17 cellular contexts compared by ENCODE assay signal in the genomic region with DNA sequence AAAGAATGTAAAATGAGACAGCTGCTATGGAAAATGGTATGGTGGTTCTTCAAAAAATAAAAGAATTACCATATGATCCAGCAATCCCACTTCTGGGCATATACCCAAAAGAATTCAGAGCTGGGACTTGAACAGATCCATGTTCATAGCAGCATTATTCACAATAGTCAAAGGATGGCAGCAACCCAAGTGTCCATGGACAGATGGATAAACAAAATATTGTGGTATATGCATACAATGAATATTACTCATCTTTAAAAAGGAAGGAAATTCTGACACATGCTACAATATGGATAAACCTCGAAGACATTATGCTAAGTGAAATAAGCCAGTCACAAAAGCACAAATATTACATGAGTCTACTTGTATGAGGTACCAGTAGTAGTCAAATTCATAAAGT. TPM values are rescaled to one million over a fixed set of nuclear protein-coding genes. Genes with fewer than 3 reads are reported as not detected.
DNase-seq lines count a peak whose midpoint lies in the region; ATAC-seq and TF ChIP-seq lines count a peak whose summit lies in the region.
"Had no signal": no experiment of that assay in that cellular context is flagged by ENCODE, and none has a peak within 500 bp of the region (broad histone marks: within the 10 kb centered on the region; RNA-seq: fewer than 3 reads in every experiment).

No MANE protein-coding gene starts in this region.

- ATAC-seq in stimulated activated naive CD8-positive, alpha-beta T cell treated with anti-CD3 and anti-CD28 coated beads, Interleukin-15, Interleukin-2, amounts not matched to agents 100 U/mL and 50 U/mL, for 24 hours = peak; percentile 32
- no peak for ATAC-seq in stimulated activated naive CD8-positive, alpha-beta T cell treated with anti-CD3 and anti-CD28 coated beads, Interleukin-15, amount 100 ng/mL, for 72 hours
- ATAC-seq in HG02798 (IDR thresholded peaks at IDR 0.05; ENCODE audit: poor library complexity, unreplicated experiment) = no peak
- ATAC-seq: activated CD8-positive, alpha-beta T cell treated with anti-CD3 and anti-CD28 coated beads for 36 hours; left ventricle myocardium superior; naive thymus-derived CD4-positive, alpha-beta T cell; stimulated activated naive B cell treated with anti-CD40 and anti-IgM and Interleukin-4, amounts not matched to agents 10 μg/mL and 1 μg/mL and 100 μg/mL, for 72 hours had no signal

- H3K27ac Mint-ChIP-seq in stimulated activated naive CD8-positive, alpha-beta T cell treated with anti-CD3 and anti-CD28 coated beads, Interleukin-15, amount 100 ng/mL, for 72 hours = no peak overlapping the region
- H3K27ac Mint-ChIP-seq: activated CD8-positive, alpha-beta T cell treated with anti-CD3 and anti-CD28 coated beads for 36 hours; stimulated activated naive B cell treated with anti-CD40 and anti-IgM and Interleukin-4, amounts not matched to agents 10 μg/mL and 1 μg/mL and 100 μg/mL, for 72 hours had no signal

- H4K20me1 ChIP-seq in PC-9 (ENCODE audit: insufficient read depth) = no peaks in the 10 kb centered on the region

- no peaks in the 10 kb centered on the region for H3K9me2 ChIP-seq in PC-9 (ENCODE audit: insufficient read depth)

- H3K27me3 ChIP-seq in PC-9 (ENCODE audit: insufficient read depth, low read depth) = no peaks in the 10 kb centered on the region
- H3K27me3 ChIP-seq: cardiac muscle cell, SJSA1 had no signal

- no peak overlapping the region for H3K4me3 Mint-ChIP-seq in stimulated activated naive CD8-positive, alpha-beta T cell treated with anti-CD3 and anti-CD28 coated beads, Interleukin-15, amount 100 ng/mL, for 72 hours
- H3K4me3 Mint-ChIP-seq: activated CD8-positive, alpha-beta T cell treated with anti-CD3 and anti-CD28 coated beads for 36 hours; naive thymus-derived CD4-positive, alpha-beta T cell; stimulated activated naive B cell treated with anti-CD40 and anti-IgM and Interleukin-4, amounts not matched to agents 10 μg/mL and 1 μg/mL and 100 μg/mL, for 72 hours had no signal

- in situ Hi-C loops in astrocyte of the spinal cord (cut with HindIII; ENCODE audit: low sequenced_read_pairs) = no loop called here

- no peaks in the 10 kb centered on the region for H3K27me3 Mint-ChIP-seq in stimulated activated naive CD8-positive, alpha-beta T cell treated with anti-CD3 and anti-CD28 coated beads, Interleukin-15, amount 100 ng/mL, for 72 hours
- H3K27me3 Mint-ChIP-seq: activated CD8-positive, alpha-beta T cell treated with anti-CD3 and anti-CD28 coated beads for 36 hours; naive thymus-derived CD4-positive, alpha-beta T cell; stimulated activated naive B cell treated with anti-CD40 and anti-IgM and Interleukin-4, amounts not matched to agents 10 μg/mL and 1 μg/mL and 100 μg/mL, for 72 hours had no signal

- H3K4me1 ChIP-seq in PC-9 (replicated peaks; ENCODE audit: insufficient read depth) = no peaks in the 10 kb centered on the region
- H3K4me1 ChIP-seq: SJSA1 had no signal

- DNase-seq in stimulated activated naive CD8-positive, alpha-beta T cell treated with anti-CD3 and anti-CD28 coated beads, Interleukin-15, Interleukin-2, amounts not matched to agents 100 U/mL and 50 U/mL, for 24 hours = no peak
- DNase-seq in stimulated activated naive CD8-positive, alpha-beta T cell treated with anti-CD3 and anti-CD28 coated beads, Interleukin-15, amount 100 ng/mL, for 72 hours = no peak
- DNase-seq in astrocyte of the spinal cord (ENCODE audit: low read depth, low spot score) (peak; percentile 51), foreskin fibroblast (peak; percentile 85 to 91), ureter (ENCODE audit: low spot score) (no peak), PC-9 (no peak)
- DNase-seq: activated CD8-positive, alpha-beta T cell treated with anti-CD3 and anti-CD28 coated beads for 36 hours; activated effector memory CD4-positive, alpha-beta T cell treated with anti-CD3 and anti-CD28 coated beads, Interleukin-2, amount 50 U/mL, for 16 hours; GOT3; left ventricle myocardium superior; naive thymus-derived CD4-positive, alpha-beta T cell; NCI-H1092 treated with DMSO at 0.1 percent for 48 hours; stimulated activated naive B cell treated with anti-CD40 and anti-IgM and Interleukin-4, amounts not matched to agents 10 μg/mL and 1 μg/mL and 100 μg/mL, for 72 hours had no signal

- no peaks in the 10 kb centered on the region for H3K9me3 Mint-ChIP-seq in stimulated activated naive CD8-positive, alpha-beta T cell treated with anti-CD3 and anti-CD28 coated beads, Interleukin-15, amount 100 ng/mL, for 72 hours
- H3K9me3 Mint-ChIP-seq: activated CD8-positive, alpha-beta T cell treated with anti-CD3 and anti-CD28 coated beads for 36 hours; naive thymus-derived CD4-positive, alpha-beta T cell; stimulated activated naive B cell treated with anti-CD40 and anti-IgM and Interleukin-4, amounts not matched to agents 10 μg/mL and 1 μg/mL and 100 μg/mL, for 72 hours had no signal

- no peaks in the 10 kb centered on the region for H3K36me3 ChIP-seq in PC-9 (ENCODE audit: low read depth)

- TF ChIP-seq CTCF in astrocyte of the spinal cord (IDR thresholded peaks at IDR 0.05; ENCODE audit: low read depth, low read length) (no peak), foreskin fibroblast (IDR thresholded peaks at IDR 0.05; ENCODE audit: low read depth, low read length) (no peak), PC-9 (conservative IDR thresholded peaks at IDR 0.05) (no peak)

- H3K4me1 Mint-ChIP-seq in stimulated activated naive CD8-positive, alpha-beta T cell treated with anti-CD3 and anti-CD28 coated beads, Interleukin-15, amount 100 ng/mL, for 72 hours = peaks cover 5% of the 10 kb centered on the region

- no peak overlapping the region for H2AFZ ChIP-seq in PC-9

- CTCF ChIA-PET in PC-9 (lab: Charles Lee) = no interaction called here

- BruUV-seq in PC-9 (replicated peaks; lab: Mats Ljungman, UMichigan) = no TSS peak

- H3K4me2 ChIP-seq in PC-9 = no peak overlapping the region

- H3K9me3 ChIP-seq in PC-9 (ENCODE audit: insufficient read depth, low read depth) = no peaks in the 10 kb centered on the region
- H3K9me3 ChIP-seq: SJSA1 had no signal

- H3K27ac ChIP-seq in temporal lobe (ENCODE audit: low read depth, low read length) (peak overlapping the region; percentile 1), PC-9 (no peak overlapping the region)
- H3K27ac ChIP-seq: cardiac muscle cell, SJSA1 had no signal

- H3K79me2 ChIP-seq in PC-9 (ENCODE audit: low read depth) = no peaks in the 10 kb centered on the region

- H3F3A ChIP-seq in PC-9 (ENCODE audit: insufficient read depth, low read depth) = no peaks in the 10 kb centered on the region

- H3K4me3 ChIP-seq in astrocyte of the spinal cord (ENCODE audit: low read depth, low read length) = no peak overlapping the region
- H3K4me3 ChIP-seq in foreskin fibroblast (ENCODE audit: low read depth in 1 of 2, low read length in 2 of 2) = no peak overlapping the region
- no peak overlapping the region for H3K4me3 ChIP-seq in PC-9
- H3K4me3 ChIP-seq: cardiac muscle cell, SJSA1 had no signal

- intact Hi-C loops in PC-9 (cut with micrococcal nuclease; ENCODE audit: unreplicated experiment) = no loop called here

- POLR2A ChIA-PET in PC-9 (lab: Charles Lee; ENCODE audit: unreplicated experiment) = no interaction called here

RNA-seq across cellular contexts. Expression of a gene that starts 9.1 kb away (rescaled TPM):
- total RNA-seq in temporal lobe = 32.5 TPM
- total RNA-seq in ureter = 33.6 TPM
- total RNA-seq in PC-9 (2021) = 12.2 and 12.8 TPM in 2 replicates

RNA-seq across cellular contexts. Expression of a gene that starts 9.4 kb away (rescaled TPM):
- total RNA-seq in temporal lobe = 22.4 TPM
- 77.7 TPM for total RNA-seq in ureter
- 32.9 and 50.6 TPM in 2 replicates for total RNA-seq in PC-9 (2021)

RNA-seq across cellular contexts. Expression of a gene that starts 11.7 kb away (rescaled TPM):
- total RNA-seq in temporal lobe (68.4 TPM), ureter (116 TPM), PC-9 (2021) (57.3 and 58.7 TPM in 2 replicates)

RNA-seq across cellular contexts. Expression of a gene that starts 43.5 kb away (rescaled TPM):
- total RNA-seq in temporal lobe (46.7 TPM), ureter (63.3 TPM), PC-9 (2021) (27.9 and 30.7 TPM in 2 replicates)

RNA-seq across cellular contexts. Expression of a gene that starts 58.5 kb away (rescaled TPM):
- total RNA-seq in temporal lobe (26.3 TPM), ureter (12.8 TPM), PC-9 (2021) (10.3 and 10.9 TPM in 2 replicates)

Comparison
In these comparisons a context has a peak if more than half of its experiments do, and no peak if none do; other contexts are left out.
1. DNase-seq: peak in astrocyte of the spinal cord (single experiment) and foreskin fibroblast (2 of 2); none in stimulated activated naive CD8-positive, alpha-beta T cell treated with anti-CD3 and anti-CD28 coated beads, Interleukin-15, Interleukin-2, amounts not matched to agents 100 U/mL and 50 U/mL, for 24 hours (single experiment), stimulated activated naive CD8-positive, alpha-beta T cell treated with anti-CD3 and anti-CD28 coated beads, Interleukin-15, amount 100 ng/mL, for 72 hours (0 of 2), ureter (single experiment) and PC-9 (0 of 2).